Comparison of ENCODE assay signal across 8 cellular contexts in the genomic region with DNA sequence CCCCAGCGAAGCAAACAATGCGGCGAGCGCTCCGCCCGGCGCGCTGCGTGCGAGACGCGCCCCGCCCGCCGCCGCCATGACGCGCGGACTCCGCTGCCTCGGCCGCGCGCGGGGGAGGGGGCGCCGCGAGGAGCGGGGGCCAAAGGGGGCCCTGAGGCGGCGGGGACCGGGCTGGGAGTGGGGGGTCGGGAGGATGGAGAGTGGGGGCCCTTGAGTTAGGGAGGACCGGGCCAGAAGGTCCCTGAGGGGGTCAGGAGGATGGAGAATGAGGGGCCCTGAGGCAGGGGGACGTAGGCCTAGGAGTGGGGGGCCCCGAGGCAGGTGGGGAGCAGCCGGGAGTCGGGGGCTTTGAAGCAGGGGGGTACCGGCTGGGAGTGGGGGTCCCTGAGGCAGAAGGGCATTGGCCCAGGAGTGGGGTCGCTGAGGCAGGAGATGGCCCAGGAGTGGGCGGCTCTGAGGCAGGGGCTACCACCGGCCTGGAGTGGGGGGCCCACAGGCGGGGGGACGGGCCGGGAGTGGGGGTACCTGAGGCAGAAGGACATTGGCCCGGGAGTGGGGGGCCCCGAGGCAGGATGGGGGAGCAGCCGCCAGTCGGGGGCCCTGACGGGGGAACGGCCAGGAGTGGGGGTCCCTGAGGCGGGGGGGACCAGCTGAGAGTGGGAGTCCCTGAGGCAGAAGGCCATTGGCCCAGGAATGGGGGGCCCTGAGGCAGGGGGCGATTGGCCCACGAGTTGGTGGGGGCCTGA. TPM values are rescaled to one million over a fixed set of nuclear protein-coding genes. Genes with fewer than 3 reads are reported as not detected.
DNase-seq lines count a peak whose midpoint lies in the region; ATAC-seq and TF ChIP-seq lines count a peak whose summit lies in the region.

Gene BRD1 (minus strand): TSS at position 21 of the 746 bp plus-strand sequence. CDS start 3,556 bp downstream, outside the sequence.

- H3K36me3 ChIP-seq in colonic mucosa: peaks cover 5% of the 10 kb centered on the region

- H3K9me3 ChIP-seq in colonic mucosa: no peaks in the 10 kb centered on the region

- H3K27me3 ChIP-seq in colonic mucosa: no peaks in the 10 kb centered on the region

- DNase-seq in NCI-H2029 (lab: John Stamatoyannopoulos, UW): peak; percentile 24
- no peak for DNase-seq in NCI-H2029 treated with DMSO at 0.1 percent for 48 hours (lab: John Stamatoyannopoulos, UW)
- peak; percentile 57 for DNase-seq in M059J (ENCODE audit: low read depth)
- peak; percentile 38 to 39 for DNase-seq in activated CD4-positive, alpha-beta T cell treated with anti-CD3 and anti-CD28 coated beads for 24 hours (ENCODE audit: low read depth in 2 of 2)
- peak; percentile 52 for DNase-seq in colonic mucosa
- peak in 1 of 2 donors; percentile 78 for DNase-seq in left colon
- peak; percentile 41 for DNase-seq in stimulated activated CD4-positive, alpha-beta T cell treated with anti-CD3 and anti-CD28 coated beads, Interleukin-2, amount 100 ng/mL, for 4 hours (ENCODE audit: low read depth)
- DNase-seq in RKO (ENCODE audit: low spot score): no peak

- ATAC-seq in left colon: peak; percentile 78

- TF ChIP-seq CTCF in colonic mucosa (IDR thresholded peaks at IDR 0.05): no peak

- peak within 1 kb of the TSS; percentile 85 to 89 for H3K9ac ChIP-seq in colonic mucosa (ENCODE audit: low read depth in 2 of 2, low read length in 2 of 2)

- H3K4me3 ChIP-seq in colonic mucosa: peak within 1 kb of the TSS; percentile 85

- intact Hi-C loops in colonic mucosa (cut with DNase I): loop anchor here (2.0 kb wide), 1 partner anchor 25 kb away; the partner anchor contains the start of gene ZBED4
- intact Hi-C loops in left colon (cut with DNase I, micrococcal nuclease): no loop called here

- peak within 1 kb of the TSS; percentile 61 for H3K27ac ChIP-seq in colonic mucosa

- H3K4me1 ChIP-seq in colonic mucosa: peaks cover 12% of the 10 kb centered on the region

RNA-seq across cellular contexts. Expression of gene BRD1, which starts in this region (rescaled TPM):
- total RNA-seq in M059J (2014; rRNA removed; shearing (Covaris generic)): 5.0 and 10.2 TPM in 2 replicates
- total RNA-seq in colonic mucosa: 10 to 100 TPM; 32.7 to 37.7 TPM
- 10 to 100 TPM; 32.9 to 34.9 TPM for total RNA-seq in left colon

Comparison
In these comparisons a context has a peak if more than half of its experiments do, and no peak if none do; other contexts are left out.
1. DNase-seq: peak in NCI-H2029 (single experiment), M059J (single experiment), activated CD4-positive, alpha-beta T cell treated with anti-CD3 and anti-CD28 coated beads for 24 hours (2 of 2), colonic mucosa (single experiment) and stimulated activated CD4-positive, alpha-beta T cell treated with anti-CD3 and anti-CD28 coated beads, Interleukin-2, amount 100 ng/mL, for 4 hours (single experiment); none in NCI-H2029 treated with DMSO at 0.1 percent for 48 hours (single experiment) and RKO (single experiment).